In genomic region chr19:45470147-45471081, GRCh38 we compare ENCODE assay signal across 8 cellular contexts. TPM values are rescaled to one million over a fixed set of nuclear protein-coding genes. Genes with fewer than 3 reads are reported as not detected.
DNase-seq lines count a peak whose midpoint lies in the region; ATAC-seq and TF ChIP-seq lines count a peak whose summit lies in the region.

No MANE protein-coding gene starts in this region.

- ATAC-seq in HG03442 (IDR thresholded peaks at IDR 0.05; ENCODE audit: unreplicated experiment) (no peak), GM19324 (IDR thresholded peaks at IDR 0.05; ENCODE audit: low FRiP score, unreplicated experiment) (no peak)

- H3K36me3 ChIP-seq in esophagus (ENCODE audit: control insufficient read depth in 2 of 2, insufficient read depth in 2 of 2, low read length in 1 of 2) (no peaks in the 10 kb centered on the region), parathyroid adenoma (ENCODE audit: control insufficient read depth, insufficient read depth, low read length) (no peaks in the 10 kb centered on the region)

- H3K27ac ChIP-seq in esophagus (ENCODE audit: low read depth in 2 of 2, low read length in 1 of 2) (peak overlapping the region; percentile 97 to 99), parathyroid adenoma (peak overlapping the region; percentile 99)

- H3K79me2 ChIP-seq in parathyroid adenoma = no peaks in the 10 kb centered on the region

- no peak overlapping the region for H3K9ac ChIP-seq in parathyroid adenoma

- peak overlapping the region; percentile 85 for H2AFZ ChIP-seq in parathyroid adenoma

- 64% methylated on average over 40 of the region's 40 CpGs for WGBS in esophagus, 2 donors

- DNase-seq in HFF-Myc (ENCODE audit: extremely low read depth, low read depth) (no peak), cerebellum (ENCODE audit: low spot score) (no peak), NCI-H748 (lab: John Stamatoyannopoulos, UW; ENCODE audit: unreplicated experiment) (no peak)

- H3K4me3 ChIP-seq in HFF-Myc (replicated peaks; ENCODE audit: low read depth, low read length) (peak overlapping the region; percentile 71), WI38 (ENCODE audit: low read depth, low read length) (peak overlapping the region; percentile 93), esophagus (ENCODE audit: low read depth in 1 of 2, low read length in 2 of 2) (peak overlapping the region; percentile 69 to 75), parathyroid adenoma (ENCODE audit: low read depth, low read length) (peak overlapping the region; percentile 100)

- no peaks in the 10 kb centered on the region for H3K9me3 ChIP-seq in esophagus (ENCODE audit: control insufficient read depth in 2 of 2, insufficient read depth in 1 of 2, low read depth in 1 of 2, low read length in 1 of 2)
- no peaks in the 10 kb centered on the region for H3K9me3 ChIP-seq in parathyroid adenoma (ENCODE audit: control insufficient read depth, low read length)

- peaks cover 5 to 15% of the 10 kb centered on the region in 2 donors for H3K4me1 ChIP-seq in esophagus (ENCODE audit: control insufficient read depth in 2 of 2, insufficient read depth in 2 of 2, low read length in 1 of 2)
- peaks cover 24% of the 10 kb centered on the region for H3K4me1 ChIP-seq in parathyroid adenoma

- peak overlapping the region; percentile 100 for H3K4me2 ChIP-seq in parathyroid adenoma (ENCODE audit: low read length)

- TF ChIP-seq CTCF in HFF-Myc (IDR thresholded peaks at IDR 0.05; ENCODE audit: low read depth, low read length, missing control alignments) = no peak
- no peak for TF ChIP-seq CTCF in WI38 (IDR thresholded peaks at IDR 0.05; ENCODE audit: low read depth, low read length)
- no peak for TF ChIP-seq CTCF in parathyroid adenoma (IDR thresholded peaks at IDR 0.05)

- H3K27me3 ChIP-seq in esophagus (ENCODE audit: control insufficient read depth in 1 of 2, insufficient read depth in 2 of 2, low read length in 2 of 2) = no peaks in the 10 kb centered on the region
- H3K27me3 ChIP-seq in parathyroid adenoma (ENCODE audit: control insufficient read depth, insufficient read depth, low read length) = no peaks in the 10 kb centered on the region

RNA-seq across cellular contexts. Expression of gene FOSB, which starts 2.6 kb away (rescaled TPM):
- 10 to 100 TPM in 1 of 2 donors, 1 to 10 TPM in 1; 1.1 to 13.8 TPM for polyA plus RNA-seq in esophagus
- 2.5 TPM for total RNA-seq in cerebellum

RNA-seq across cellular contexts. Expression of gene RTN2, which starts 26.4 kb away (rescaled TPM):
- 1 to 10 TPM; 2.4 to 5.1 TPM for polyA plus RNA-seq in esophagus
- total RNA-seq in cerebellum = 36.0 TPM

RNA-seq across cellular contexts. Expression of gene PPM1N, which starts 27.8 kb away (rescaled TPM):
- 1 to 10 TPM; 2.3 to 2.5 TPM for polyA plus RNA-seq in esophagus
- not detected for total RNA-seq in cerebellum

RNA-seq across cellular contexts. Expression of gene VASP, which starts 36.9 kb away (rescaled TPM):
- polyA plus RNA-seq in esophagus = 10 to 100 TPM; 35.5 to 36.5 TPM
- total RNA-seq in cerebellum = 11.2 TPM

RNA-seq across cellular contexts. Expression of gene ERCC1, which starts 46.7 kb away (rescaled TPM):
- 10 to 100 TPM; 33.3 to 33.4 TPM for polyA plus RNA-seq in esophagus
- 36.9 TPM for total RNA-seq in cerebellum
